Comparison of ENCODE assay signal across 3 cellular contexts in genomic region chr7:121714559-121715303, GRCh38.
TF ChIP-seq lines count a peak whose summit lies in the region.

No MANE protein-coding gene starts in this region.

TF ChIP-seq in HCT116, 20 proteins besides CTCF, POLR2A, EP300 and RAD21:
- TF ChIP-seq EZH2phosphoT487 (IDR thresholded peaks at IDR 0.05; ENCODE audit: borderline replicate concordance), result no peak
- no peak for TF ChIP-seq SP1 (IDR thresholded peaks at IDR 0.05; ENCODE audit: low read depth)
- TF ChIP-seq ZFX (IDR thresholded peaks at IDR 0.05), result no peak
- no peak for TF ChIP-seq EGR1 (IDR thresholded peaks at IDR 0.05; ENCODE audit: low read depth)

TF ChIP-seq in WTC11, 78 proteins besides CTCF, POLR2A, EP300 and RAD21 (continued from another document):
- no peak for TF ChIP-seq PREB (CRISPR knock-in tag; IDR thresholded peaks at IDR 0.05; ENCODE audit: borderline replicate concordance)
- no peak for TF ChIP-seq GABPB1 (CRISPR knock-in tag; IDR thresholded peaks at IDR 0.05)
- no peak for TF ChIP-seq CREM (CRISPR knock-in tag; IDR thresholded peaks at IDR 0.05)
- no peak for TF ChIP-seq TP53 (CRISPR knock-in tag; IDR thresholded peaks at IDR 0.05)
- no peak for TF ChIP-seq PRDM15 (CRISPR knock-in tag; IDR thresholded peaks at IDR 0.05)
- no peak for TF ChIP-seq FOXP1 (CRISPR knock-in tag; IDR thresholded peaks at IDR 0.05; ENCODE audit: borderline replicate concordance)
- TF ChIP-seq GRHL2 (CRISPR knock-in tag; IDR thresholded peaks at IDR 0.05; ENCODE audit: insufficient replicate concordance, severe bottlenecking), result no peak
- TF ChIP-seq ZNF138 (CRISPR knock-in tag; conservative IDR thresholded peaks at IDR 0.05), result no peak
- no peak for TF ChIP-seq NR1H2 (CRISPR knock-in tag; IDR thresholded peaks at IDR 0.05)
- no peak for TF ChIP-seq FOXJ3 (CRISPR knock-in tag; IDR thresholded peaks at IDR 0.05; ENCODE audit: borderline replicate concordance)
- TF ChIP-seq JAZF1 (CRISPR knock-in tag; IDR thresholded peaks at IDR 0.05), result no peak
- TF ChIP-seq HMGXB4 (CRISPR knock-in tag; IDR thresholded peaks at IDR 0.05), result no peak
- no peak for TF ChIP-seq MAX (CRISPR knock-in tag; IDR thresholded peaks at IDR 0.05)

TF ChIP-seq in liver, 16 proteins besides CTCF, POLR2A, EP300 and RAD21 (continued from another document):
- TF ChIP-seq NR2F2 (IDR thresholded peaks at IDR 0.05) (no peak), ZBTB33 (IDR thresholded peaks at IDR 0.05) (peak; percentile 51), EGR1 (IDR thresholded peaks at IDR 0.05; ENCODE audit: low read depth in 2 of 2) (no peak), ATF3 (IDR thresholded peaks at IDR 0.05) (no peak), HNF4A (conservative IDR thresholded peaks at IDR 0.05) (peak; percentile 96 to 97), FOXA2 (IDR thresholded peaks at IDR 0.05) (no peak), MAX (IDR thresholded peaks at IDR 0.05) (peak; percentile 33), REST (IDR thresholded peaks at IDR 0.05) (no peak), HNF4G (IDR thresholded peaks at IDR 0.05) (peak; percentile 92), SP1 (IDR thresholded peaks at IDR 0.05) (peak; percentile 90), JUND (IDR thresholded peaks at IDR 0.05) (peak; percentile 16 to 81), GABPA (IDR thresholded peaks at IDR 0.05 in 1 of 2, conservative IDR thresholded peaks at IDR 0.05 in 1 of 2) (no peak), RXRA (IDR thresholded peaks at IDR 0.05) (peak; percentile 45 to 47), FOXA1 (IDR thresholded peaks at IDR 0.05) (no peak)
